ENCODE assay signal across 10 cellular contexts in the genomic region with DNA sequence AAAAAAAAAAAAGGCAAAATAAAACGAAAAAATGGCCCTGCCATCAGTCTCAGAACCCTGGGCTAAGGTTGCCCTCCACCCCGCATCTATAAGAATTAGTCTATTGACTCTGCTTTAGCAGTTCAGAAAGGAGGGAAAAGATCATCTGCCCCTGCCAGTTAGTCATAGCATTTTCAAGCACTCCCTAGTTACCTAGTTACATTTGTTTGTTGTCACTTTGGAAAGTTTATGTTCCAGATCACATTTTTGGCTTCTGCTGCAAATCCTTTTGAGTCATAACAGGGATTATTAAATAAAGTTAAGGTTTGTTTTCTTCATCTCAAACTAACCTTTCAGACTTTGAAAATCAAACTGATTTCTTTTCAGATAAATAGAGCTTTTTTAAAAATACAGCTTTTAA. TPM values are rescaled to one million over a fixed set of nuclear protein-coding genes. Genes with fewer than 3 reads are reported as not detected.
DNase-seq lines count a peak whose midpoint lies in the region; ATAC-seq and TF ChIP-seq lines count a peak whose summit lies in the region.
"Had no signal": no experiment of that assay in that cellular context is flagged by ENCODE, and none has a peak within 500 bp of the region (broad histone marks: within the 10 kb centered on the region; RNA-seq: fewer than 3 reads in every experiment).

No MANE protein-coding gene starts in this region.

- peaks cover 19 to 73% (median 27%) of the 10 kb centered on the region in 3 donors for H3K36me3 Mint-ChIP-seq in naive thymus-derived CD8-positive, alpha-beta T cell

- H3K27ac Mint-ChIP-seq in naive thymus-derived CD8-positive, alpha-beta T cell = peak overlapping the region in 6 of 10 donors; percentile 2 to 55 (median 38)

- POLR2A ChIA-PET in naive thymus-derived CD8-positive, alpha-beta T cell (lab: Charles Lee) = no interaction called here

- H3K9me3 Mint-ChIP-seq in naive thymus-derived CD8-positive, alpha-beta T cell = no peaks in the 10 kb centered on the region
- H3K9me3 Mint-ChIP-seq: naive B cell had no signal

- peak; percentile 85 for DNase-seq in AG08395 (ENCODE audit: low spot score)
- peak; percentile 37 for DNase-seq in NCI-H226
- DNase-seq in esophagus squamous epithelium (lab: John Stamatoyannopoulos, UW) = no peak
- DNase-seq in naive thymus-derived CD8-positive, alpha-beta T cell = no peak
- no peak for DNase-seq in hippocampal formation (lab: John Stamatoyannopoulos, UW)
- DNase-seq in NCI-H1436 treated with DMSO at 0.1 percent for 48 hours (lab: John Stamatoyannopoulos, UW) = no peak
- DNase-seq in posterior cingulate gyrus = no peak
- DNase-seq: naive B cell, NCI-H526 treated with DMSO at 0.1 percent for 48 hours had no signal

- no peak for TF ChIP-seq CTCF in esophagus squamous epithelium (IDR thresholded peaks at IDR 0.05)

- intact Hi-C loops in esophagus squamous epithelium (cut with DNase I) = no loop called here
- intact Hi-C loops in posterior cingulate gyrus (cut with DNase I) = no loop called here

- no peaks in the 10 kb centered on the region for H3K27me3 ChIP-seq in esophagus squamous epithelium

- peaks cover 0 to 18% (median 7%) of the 10 kb centered on the region in 3 donors for H3K4me1 ChIP-seq in esophagus squamous epithelium

- H3K27ac ChIP-seq in esophagus squamous epithelium = peak overlapping the region; percentile 1 to 79 (median 58)

- no peak for TF ChIP-seq POLR2A in esophagus squamous epithelium (IDR thresholded peaks at IDR 0.05)

- 21 to 29% methylated on average over 2 of the region's 2 CpGs for WGBS in esophagus squamous epithelium, 2 donors

- H3K4me3 Mint-ChIP-seq in naive thymus-derived CD8-positive, alpha-beta T cell = no peak overlapping the region
- H3K4me3 Mint-ChIP-seq: naive B cell had no signal

- H3K27me3 Mint-ChIP-seq in naive thymus-derived CD8-positive, alpha-beta T cell = no peaks in the 10 kb centered on the region
- H3K27me3 Mint-ChIP-seq: naive B cell had no signal

- no peak for ATAC-seq in naive thymus-derived CD8-positive, alpha-beta T cell
- no peak for ATAC-seq in GM19467 (IDR thresholded peaks at IDR 0.05; ENCODE audit: unreplicated experiment)

- H3K36me3 ChIP-seq in esophagus squamous epithelium = peaks cover 0 to 63% (median 27%) of the 10 kb centered on the region in 3 donors

- no peak overlapping the region for H3K4me3 ChIP-seq in esophagus squamous epithelium

- no peaks in the 10 kb centered on the region for H3K9me3 ChIP-seq in esophagus squamous epithelium

- peaks cover 0 to 6% (median 3%) of the 10 kb centered on the region in 4 donors for H3K4me1 Mint-ChIP-seq in naive thymus-derived CD8-positive, alpha-beta T cell

RNA-seq across cellular contexts. Expression of gene AQP7, which starts 52.1 kb away (rescaled TPM):
- total RNA-seq in esophagus squamous epithelium = under 1 TPM in 2 of 4 donors, not detected in 2; 0.15 to 0.57 TPM
- under 1 TPM in 1 of 2 experiments, not detected in 1; 0.71 TPM for total RNA-seq in naive thymus-derived CD8-positive, alpha-beta T cell
- under 1 TPM in 1 of 3 donors, not detected in 2; 0.17 TPM for polyA plus RNA-seq in naive thymus-derived CD8-positive, alpha-beta T cell

RNA-seq across cellular contexts. Expression of gene NFX1, which starts 60.0 kb away (rescaled TPM):
- total RNA-seq in esophagus squamous epithelium = 10 to 100 TPM; 19.7 to 47.7 (median 27.2) TPM
- 10 to 100 TPM; 70.3 to 70.5 TPM for total RNA-seq in naive thymus-derived CD8-positive, alpha-beta T cell
- polyA plus RNA-seq in naive thymus-derived CD8-positive, alpha-beta T cell = 10 to 100 TPM; 22.8 to 42.7 (median 31.6) TPM

Comparison
In these comparisons a context has a peak if more than half of its experiments do, and no peak if none do; other contexts are left out.
1. DNase-seq: peak in AG08395 (single experiment) and NCI-H226 (single experiment); none in esophagus squamous epithelium (single experiment), naive thymus-derived CD8-positive, alpha-beta T cell (0 of 10), hippocampal formation (0 of 2), NCI-H1436 treated with DMSO at 0.1 percent for 48 hours (single experiment) and posterior cingulate gyrus (0 of 10).